In the genomic region with DNA sequence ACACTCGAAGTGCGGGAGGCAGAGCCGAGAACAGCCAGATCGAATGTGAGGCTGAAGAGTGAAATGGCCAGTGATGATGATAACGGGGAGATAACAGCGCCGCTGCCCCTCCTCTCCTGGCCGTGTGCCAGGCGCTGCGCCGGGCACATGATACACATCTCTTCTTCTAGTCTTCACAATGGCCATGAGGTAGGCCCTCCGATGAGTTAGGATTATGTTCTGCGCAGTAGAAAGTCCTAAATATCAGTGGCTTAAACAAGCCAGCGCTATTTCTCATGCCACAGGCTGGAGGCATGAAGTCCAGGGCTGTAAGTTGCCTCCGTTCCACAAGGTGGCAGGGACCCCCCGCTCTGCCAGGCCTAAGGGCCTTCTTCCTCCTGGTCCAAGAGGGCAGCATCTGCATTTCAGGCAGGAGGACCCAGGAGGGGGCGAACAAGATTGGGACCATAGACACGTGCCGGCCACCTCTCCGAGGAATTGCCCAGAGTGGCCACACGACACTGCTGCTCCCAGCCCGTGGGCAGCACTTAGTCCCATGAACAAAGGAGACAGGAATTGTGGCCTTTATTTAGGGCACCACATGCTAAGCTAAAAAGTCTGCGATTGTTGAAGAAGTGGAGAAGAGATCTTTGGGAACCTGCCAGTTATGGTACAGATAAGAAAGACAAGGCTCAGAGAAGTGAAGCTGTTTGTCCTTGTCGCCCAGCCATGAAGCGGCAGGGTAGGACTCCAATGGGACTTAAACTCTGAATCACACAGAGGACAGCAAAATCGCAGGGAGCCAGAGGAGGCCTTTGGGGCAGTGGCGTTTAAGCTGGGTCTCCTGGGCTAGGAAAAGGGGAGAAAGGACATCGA, we compare ENCODE assay signal across 13 cellular contexts. TPM values are rescaled to one million over a fixed set of nuclear protein-coding genes. Genes with fewer than 3 reads are reported as not detected.
DNase-seq lines count a peak whose midpoint lies in the region; ATAC-seq and TF ChIP-seq lines count a peak whose summit lies in the region.
"Had no signal": no experiment of that assay in that cellular context is flagged by ENCODE, and none has a peak within 500 bp of the region (broad histone marks: within the 10 kb centered on the region; RNA-seq: fewer than 3 reads in every experiment).

No MANE protein-coding gene starts in this region.

- no peak overlapping the region for H3K18ac ChIP-seq in trophoblast cell (ENCODE audit: low read length)

- TF ChIP-seq CTCF in OCI-LY3 (IDR thresholded peaks at IDR 0.05; ENCODE audit: low read depth, low read length): peak; percentile 41
- TF ChIP-seq CTCF in endodermal cell (conservative IDR thresholded peaks at IDR 0.05): peak; percentile 49

- H3K79me1 ChIP-seq in trophoblast cell (ENCODE audit: low read length): no peaks in the 10 kb centered on the region

- no peak overlapping the region for H2BK120ac ChIP-seq in trophoblast cell (ENCODE audit: insufficient read depth, low read length, poor library complexity)

- no peak overlapping the region for H2AFZ ChIP-seq in OCI-LY3 (ENCODE audit: low read depth, low read length)
- H2AFZ ChIP-seq in trophoblast cell (ENCODE audit: insufficient read depth, low read length, poor library complexity): no peak overlapping the region

- H3K36me3 ChIP-seq in OCI-LY3 (replicated peaks; ENCODE audit: low read depth, low read length) (no peaks in the 10 kb centered on the region), endodermal cell (ENCODE audit: control insufficient read depth, insufficient read depth, low read length) (no peaks in the 10 kb centered on the region), trophoblast cell (ENCODE audit: control insufficient read depth in 1 of 2, insufficient read depth in 2 of 2, low read length in 2 of 2) (no peaks in the 10 kb centered on the region)
- H3K36me3 ChIP-seq: BLaER1 treated with 17β-estradiol and CSF1 and Interleukin-3, amounts not matched to agents 10 nM and 100 nM had no signal

- H3K4me3 Mint-ChIP-seq in activated naive CD4-positive, alpha-beta T cell treated with anti-CD3 and anti-CD28 coated beads, Interleukin-2, amount 10 ng/mL, durations not matched to agents 7 days and 5 days: no peak overlapping the region
- H3K4me3 Mint-ChIP-seq in endodermal cell: no peak overlapping the region
- no peak overlapping the region for H3K4me3 Mint-ChIP-seq in stimulated activated memory B cell treated with anti-CD40 and anti-IgM and Interleukin-4, amounts not matched to agents 10 μg/mL and 1 μg/mL and 100 μg/mL, for 72 hours
- H3K4me3 Mint-ChIP-seq: immature natural killer cell had no signal

- no peak overlapping the region for H2AK5ac ChIP-seq in trophoblast cell (ENCODE audit: low read length)

- H3K27ac ChIP-seq in OCI-LY3 (ENCODE audit: low read length) (no peak overlapping the region), endodermal cell (ENCODE audit: low read depth, low read length) (no peak overlapping the region), trophoblast cell (ENCODE audit: low read depth, low read length) (no peak overlapping the region)

- WGBS in endodermal cell (ENCODE audit: insufficient coverage in 1 of 2, insufficient read length in 1 of 2), 2 experiments: 94 to 96% methylated on average over 27 to 28 of the region's 28 CpGs
- WGBS in trophoblast cell (ENCODE audit: extremely low coverage, insufficient coverage, insufficient read length): no CpG with 5 or more reads among the region's 28 CpGs

- no peaks in the 10 kb centered on the region for H3K79me2 ChIP-seq in OCI-LY3 (ENCODE audit: low read length)
- H3K79me2 ChIP-seq in trophoblast cell (ENCODE audit: control insufficient read depth, insufficient read depth, low read length, poor library complexity): no peaks in the 10 kb centered on the region

- CTCF ChIA-PET in activated naive CD4-positive, alpha-beta T cell treated with anti-CD3 and anti-CD28 coated beads, Interleukin-2, amount 10 ng/mL, durations not matched to agents 7 days and 5 days (lab: Charles Lee): interaction anchor here (0.6 to 3.8 kb wide), 3 partner anchors 98 to 128 kb away, joined by 3 to 13 read pairs (median 5); no protein-coding TSS in a partner anchor

- H3K27me3 ChIP-seq in OCI-LY3 (ENCODE audit: low read depth, low read length) (no peaks in the 10 kb centered on the region), endodermal cell (ENCODE audit: control insufficient read depth, insufficient read depth, low read length, poor library complexity, severe bottlenecking) (no peaks in the 10 kb centered on the region), trophoblast cell (ENCODE audit: insufficient read depth, low read length) (no peaks in the 10 kb centered on the region)
- H3K27me3 ChIP-seq: BLaER1 treated with 17β-estradiol and CSF1 and Interleukin-3, amounts not matched to agents 10 nM and 100 nM had no signal

- no peaks in the 10 kb centered on the region for H3K27me3 Mint-ChIP-seq in activated naive CD4-positive, alpha-beta T cell treated with anti-CD3 and anti-CD28 coated beads, Interleukin-2, amount 10 ng/mL, durations not matched to agents 7 days and 5 days
- H3K27me3 Mint-ChIP-seq in endodermal cell (ENCODE audit: insufficient read depth): no peaks in the 10 kb centered on the region
- H3K27me3 Mint-ChIP-seq in stimulated activated memory B cell treated with anti-CD40 and anti-IgM and Interleukin-4, amounts not matched to agents 10 μg/mL and 1 μg/mL and 100 μg/mL, for 72 hours: no peaks in the 10 kb centered on the region

- H3K14ac ChIP-seq in trophoblast cell (ENCODE audit: low read length): no peak overlapping the region

- H4K20me1 ChIP-seq in OCI-LY3 (ENCODE audit: insufficient read depth, low read length): no peaks in the 10 kb centered on the region
- H4K20me1 ChIP-seq: BLaER1 treated with 17β-estradiol and CSF1 and Interleukin-3, amounts not matched to agents 10 nM and 100 nM had no signal

- H2BK12ac ChIP-seq in trophoblast cell (ENCODE audit: low read length): no peak overlapping the region

- H3K9me3 ChIP-seq in OCI-LY3 (ENCODE audit: insufficient read depth, low read length): no peaks in the 10 kb centered on the region
- H3K9me3 ChIP-seq in endodermal cell (ENCODE audit: control insufficient read depth, low read length): no peaks in the 10 kb centered on the region
- H3K9me3 ChIP-seq in trophoblast cell (ENCODE audit: insufficient read depth, low read depth, low read length): no peaks in the 10 kb centered on the region
- H3K9me3 ChIP-seq: BLaER1 treated with 17β-estradiol and CSF1 and Interleukin-3, amounts not matched to agents 10 nM and 100 nM had no signal

- no peaks in the 10 kb centered on the region for H3K9me3 Mint-ChIP-seq in activated naive CD4-positive, alpha-beta T cell treated with anti-CD3 and anti-CD28 coated beads, Interleukin-2, amount 10 ng/mL, durations not matched to agents 7 days and 5 days
- no peaks in the 10 kb centered on the region for H3K9me3 Mint-ChIP-seq in activated naive CD4-positive, alpha-beta T cell treated with anti-CD3 and anti-CD28 coated beads, Interleukin-2, amount 50 U/mL, for 72 hours
- no peaks in the 10 kb centered on the region for H3K9me3 Mint-ChIP-seq in endodermal cell
- peaks cover 3% of the 10 kb centered on the region for H3K9me3 Mint-ChIP-seq in stimulated activated memory B cell treated with anti-CD40 and anti-IgM and Interleukin-4, amounts not matched to agents 10 μg/mL and 1 μg/mL and 100 μg/mL, for 72 hours
- H3K9me3 Mint-ChIP-seq: immature natural killer cell had no signal

- no peak overlapping the region for H4K12ac ChIP-seq in trophoblast cell (ENCODE audit: low read depth, low read length)

- ATAC-seq in activated naive CD4-positive, alpha-beta T cell treated with anti-CD3 and anti-CD28 coated beads, Interleukin-2, amount 50 U/mL, for 72 hours: no peak
- ATAC-seq in stimulated activated memory B cell treated with anti-CD40 and anti-IgM and Interleukin-4, amounts not matched to agents 10 μg/mL and 1 μg/mL and 100 μg/mL, for 72 hours: no peak
- ATAC-seq in HG03196 (IDR thresholded peaks at IDR 0.05; ENCODE audit: unreplicated experiment): no peak

- peak overlapping the region; percentile 49 for H3K27ac Mint-ChIP-seq in activated naive CD4-positive, alpha-beta T cell treated with anti-CD3 and anti-CD28 coated beads, Interleukin-2, amount 10 ng/mL, durations not matched to agents 7 days and 5 days
- H3K27ac Mint-ChIP-seq in activated naive CD4-positive, alpha-beta T cell treated with anti-CD3 and anti-CD28 coated beads, Interleukin-2, amount 50 U/mL, for 72 hours: no peak overlapping the region
- H3K27ac Mint-ChIP-seq in endodermal cell: no peak overlapping the region
- H3K27ac Mint-ChIP-seq in stimulated activated memory B cell treated with anti-CD40 and anti-IgM and Interleukin-4, amounts not matched to agents 10 μg/mL and 1 μg/mL and 100 μg/mL, for 72 hours: peak overlapping the region; percentile 5
- H3K27ac Mint-ChIP-seq: immature natural killer cell had no signal

- peaks cover 15% of the 10 kb centered on the region for H3K4me1 ChIP-seq in OCI-LY3 (ENCODE audit: low read length)
- H3K4me1 ChIP-seq in endodermal cell (ENCODE audit: control insufficient read depth, insufficient read depth, low read length): no peaks in the 10 kb centered on the region
- H3K4me1 ChIP-seq in trophoblast cell (ENCODE audit: control insufficient read depth in 1 of 2, insufficient read depth in 2 of 2, low read length in 2 of 2): peaks cover 0 to 2% of the 10 kb centered on the region in 2 experiments

- H4K8ac ChIP-seq in trophoblast cell (ENCODE audit: low read depth, low read length): no peak overlapping the region

- no peaks in the 10 kb centered on the region for H3K36me3 Mint-ChIP-seq in activated naive CD4-positive, alpha-beta T cell treated with anti-CD3 and anti-CD28 coated beads, Interleukin-2, amount 10 ng/mL, durations not matched to agents 7 days and 5 days
- no peaks in the 10 kb centered on the region for H3K36me3 Mint-ChIP-seq in activated naive CD4-positive, alpha-beta T cell treated with anti-CD3 and anti-CD28 coated beads, Interleukin-2, amount 50 U/mL, for 72 hours
- no peaks in the 10 kb centered on the region for H3K36me3 Mint-ChIP-seq in endodermal cell (ENCODE audit: low read depth)
- H3K36me3 Mint-ChIP-seq in stimulated activated memory B cell treated with anti-CD40 and anti-IgM and Interleukin-4, amounts not matched to agents 10 μg/mL and 1 μg/mL and 100 μg/mL, for 72 hours: no peaks in the 10 kb centered on the region
- H3K36me3 Mint-ChIP-seq: immature natural killer cell had no signal

- DNase-seq in activated naive CD4-positive, alpha-beta T cell treated with anti-CD3 and anti-CD28 coated beads, Interleukin-2, amount 10 ng/mL, durations not matched to agents 7 days and 5 days: no peak
- DNase-seq in activated naive CD4-positive, alpha-beta T cell treated with anti-CD3 and anti-CD28 coated beads, Interleukin-2, amount 50 U/mL, for 72 hours (ENCODE audit: low spot score in 2 of 2): no peak
- DNase-seq in endodermal cell (peak; percentile 70), trophoblast cell (no peak), H4 (ENCODE audit: low spot score) (no peak)
- DNase-seq: activated CD4-positive, alpha-beta T cell treated with anti-CD3 and anti-CD28 coated beads, Interleukin-2, amount 50 U/mL, for 48 hours; activated naive CD4-positive, alpha-beta T cell treated with anti-CD3 and anti-CD28 coated beads, Interleukin-2, amount 50 U/mL, for 16 hours; immature natural killer cell; NCI-H510A had no signal

- no peak overlapping the region for H3K9ac ChIP-seq in OCI-LY3 (ENCODE audit: low read length)
- no peak overlapping the region for H3K9ac ChIP-seq in endodermal cell (ENCODE audit: extremely low read depth, low read length, poor library complexity, severe bottlenecking)
- no peak overlapping the region for H3K9ac ChIP-seq in trophoblast cell (ENCODE audit: low read length)
- H3K9ac ChIP-seq: BLaER1 treated with 17β-estradiol and CSF1 and Interleukin-3, amounts not matched to agents 10 nM and 100 nM had no signal

- H3K4me3 ChIP-seq in OCI-LY3 (ENCODE audit: low read length) (no peak overlapping the region), endodermal cell (ENCODE audit: low read length) (no peak overlapping the region), trophoblast cell (ENCODE audit: low read depth, low read length) (no peak overlapping the region)
- H3K4me3 ChIP-seq: BLaER1 treated with 17β-estradiol and CSF1 and Interleukin-3, amounts not matched to agents 10 nM and 100 nM had no signal

- no peak overlapping the region for H3K23ac ChIP-seq in trophoblast cell (ENCODE audit: low read length)

- peaks cover 16% of the 10 kb centered on the region for H3K4me1 Mint-ChIP-seq in activated naive CD4-positive, alpha-beta T cell treated with anti-CD3 and anti-CD28 coated beads, Interleukin-2, amount 10 ng/mL, durations not matched to agents 7 days and 5 days
- H3K4me1 Mint-ChIP-seq in endodermal cell: no peaks in the 10 kb centered on the region
- H3K4me1 Mint-ChIP-seq in stimulated activated memory B cell treated with anti-CD40 and anti-IgM and Interleukin-4, amounts not matched to agents 10 μg/mL and 1 μg/mL and 100 μg/mL, for 72 hours: peaks cover 31% of the 10 kb centered on the region

- no peak overlapping the region for H4K91ac ChIP-seq in trophoblast cell (ENCODE audit: low read depth, low read length)

- H3K4me2 ChIP-seq in OCI-LY3 (ENCODE audit: low read length): no peak overlapping the region
- no peak overlapping the region for H3K4me2 ChIP-seq in trophoblast cell (ENCODE audit: low read length)

- no peak overlapping the region for H2BK5ac ChIP-seq in trophoblast cell (ENCODE audit: low read depth, low read length, poor library complexity)

- H3K4ac ChIP-seq in trophoblast cell (ENCODE audit: low read depth, low read length): no peak overlapping the region

RNA-seq across cellular contexts. Expression of a gene that starts 10.9 kb away (rescaled TPM):
- 1 to 10 TPM; 2.8 to 6.3 TPM for total RNA-seq in activated naive CD4-positive, alpha-beta T cell treated with anti-CD3 and anti-CD28 coated beads, Interleukin-2, amount 50 U/mL, for 72 hours
- total RNA-seq in endodermal cell: 1 to 10 TPM; 8.8 to 9.5 TPM
- polyA plus RNA-seq in endodermal cell (2013, experiment 1 of 2): 9.3 TPM
- 7.7 TPM for polyA plus RNA-seq in endodermal cell (2013, experiment 2 of 2)
- polyA plus RNA-seq in trophoblast cell (2013): 0.99 and 1.2 TPM in 2 replicates
- 1.6 TPM in 1 of 2 replicates, not detected in the other for total RNA-seq in H4 (2014; rRNA removed; shearing (Covaris generic))

RNA-seq across cellular contexts. Expression of a gene that starts 42.9 kb away (rescaled TPM):
- total RNA-seq in activated naive CD4-positive, alpha-beta T cell treated with anti-CD3 and anti-CD28 coated beads, Interleukin-2, amount 50 U/mL, for 72 hours: 100 to 1,000 TPM; 190 to 343 TPM
- 100 to 1,000 TPM; 179 to 201 TPM for total RNA-seq in endodermal cell
- 278 TPM for polyA plus RNA-seq in endodermal cell (2013, experiment 1 of 2)
- polyA plus RNA-seq in endodermal cell (2013, experiment 2 of 2): 253 TPM
- 119 and 124 TPM in 2 replicates for polyA plus RNA-seq in trophoblast cell (2013)
- total RNA-seq in H4 (2014; rRNA removed; shearing (Covaris generic)): 121 and 144 TPM in 2 replicates

Comparison
In these comparisons a context has a peak if more than half of its experiments do, and no peak if none do; other contexts are left out.
1. H3K27ac Mint-ChIP-seq: peak in activated naive CD4-positive, alpha-beta T cell treated with anti-CD3 and anti-CD28 coated beads, Interleukin-2, amount 10 ng/mL, durations not matched to agents 7 days and 5 days (single experiment) and stimulated activated memory B cell treated with anti-CD40 and anti-IgM and Interleukin-4, amounts not matched to agents 10 μg/mL and 1 μg/mL and 100 μg/mL, for 72 hours (single experiment); none in activated naive CD4-positive, alpha-beta T cell treated with anti-CD3 and anti-CD28 coated beads, Interleukin-2, amount 50 U/mL, for 72 hours (0 of 2) and endodermal cell (single experiment).